In the genomic region with DNA sequence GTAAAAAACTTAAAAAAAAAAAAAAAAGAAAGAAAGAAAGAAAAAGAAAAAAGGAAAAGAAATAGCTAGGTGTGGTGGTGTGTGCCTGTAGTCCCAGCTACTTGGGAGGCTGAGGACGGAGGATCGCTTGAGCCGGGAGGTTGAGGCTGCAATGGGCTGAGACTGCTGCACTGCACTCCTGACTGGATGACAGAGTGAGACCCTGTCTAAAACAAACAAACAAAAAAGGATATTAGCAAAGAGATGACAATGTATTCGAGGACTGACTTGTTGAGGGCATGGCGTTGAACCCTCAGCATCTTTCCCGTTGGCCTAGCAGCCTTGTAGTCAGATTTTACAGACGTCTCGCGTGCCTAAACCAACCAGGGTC, we compare ENCODE assay signal across 8 cellular contexts. TPM values are rescaled to one million over a fixed set of nuclear protein-coding genes. Genes with fewer than 3 reads are reported as not detected.
DNase-seq lines count a peak whose midpoint lies in the region; ATAC-seq and TF ChIP-seq lines count a peak whose summit lies in the region.

No MANE protein-coding gene starts in this region.

- peaks cover 18 to 29% (median 21%) of the 10 kb centered on the region in 10 experiments for H3K4me1 ChIP-seq in BLaER1 treated with 17β-estradiol and CSF1 and Interleukin-3, amounts not matched to agents 10 nM and 100 nM
- H3K4me1 ChIP-seq in OCI-LY3 (ENCODE audit: low read length) (peaks cover 5% of the 10 kb centered on the region), endocrine pancreas (ENCODE audit: control insufficient read depth, insufficient read depth, low read length) (peaks cover 5% of the 10 kb centered on the region), neural progenitor cell (peaks cover 5% of the 10 kb centered on the region)

- peak overlapping the region; percentile 85 for H3K4me3 Mint-ChIP-seq in neural progenitor cell

- H3K4me3 ChIP-seq in BLaER1 treated with 17β-estradiol and CSF1 and Interleukin-3, amounts not matched to agents 10 nM and 100 nM, result peak overlapping the region; percentile 73 to 91 (median 82)
- H3K4me3 ChIP-seq in OCI-LY3 (ENCODE audit: low read length), result peak overlapping the region; percentile 79
- peak overlapping the region; percentile 84 for H3K4me3 ChIP-seq in endocrine pancreas (ENCODE audit: control insufficient read depth, insufficient read depth, low read length)
- H3K4me3 ChIP-seq in neural progenitor cell, result peak overlapping the region; percentile 65

- no peaks in the 10 kb centered on the region for H3K27me3 Mint-ChIP-seq in neural progenitor cell (ENCODE audit: insufficient read depth, low read depth)

- H3K4me1 Mint-ChIP-seq in neural progenitor cell, result peaks cover 21% of the 10 kb centered on the region

- peak overlapping the region; percentile 82 to 93 (median 88); a peak in 21 of 22 replicates for H3K9ac ChIP-seq in BLaER1 treated with 17β-estradiol and CSF1 and Interleukin-3, amounts not matched to agents 10 nM and 100 nM
- peak overlapping the region; percentile 61 for H3K9ac ChIP-seq in OCI-LY3 (ENCODE audit: low read length)
- peak overlapping the region; percentile 54 for H3K9ac ChIP-seq in endocrine pancreas (ENCODE audit: control insufficient read depth, insufficient read depth, low read length)
- H3K9ac ChIP-seq in neural progenitor cell, result no peak overlapping the region

- no peaks in the 10 kb centered on the region for H3K27me3 ChIP-seq in BLaER1 treated with 17β-estradiol and CSF1 and Interleukin-3, amounts not matched to agents 10 nM and 100 nM
- H3K27me3 ChIP-seq in OCI-LY3 (ENCODE audit: low read depth, low read length) (no peaks in the 10 kb centered on the region), endocrine pancreas (ENCODE audit: control insufficient read depth, insufficient read depth, low read length) (no peaks in the 10 kb centered on the region), neural progenitor cell (peaks cover 20% of the 10 kb centered on the region)

- H3K9me3 ChIP-seq in BLaER1 treated with 17β-estradiol and CSF1 and Interleukin-3, amounts not matched to agents 10 nM and 100 nM (replicated peaks in 1 of 11), result no peaks in the 10 kb centered on the region; a peak in 1 of 22 replicates
- H3K9me3 ChIP-seq in OCI-LY3 (ENCODE audit: insufficient read depth, low read length), result no peaks in the 10 kb centered on the region
- H3K9me3 ChIP-seq in endocrine pancreas (ENCODE audit: control insufficient read depth, low read length), result no peaks in the 10 kb centered on the region
- H3K9me3 ChIP-seq in neural progenitor cell (ENCODE audit: low read depth), result no peaks in the 10 kb centered on the region

- no peaks in the 10 kb centered on the region for H3K36me3 Mint-ChIP-seq in neural progenitor cell

- peak overlapping the region; percentile 72 to 94 (median 88) for H3K4me2 ChIP-seq in BLaER1 treated with 17β-estradiol and CSF1 and Interleukin-3, amounts not matched to agents 10 nM and 100 nM
- H3K4me2 ChIP-seq in OCI-LY3 (ENCODE audit: low read length) (peak overlapping the region; percentile 75), neural progenitor cell (peak overlapping the region; percentile 75)

- TF ChIP-seq CTCF in OCI-LY3 (IDR thresholded peaks at IDR 0.05; ENCODE audit: low read depth, low read length), result no peak
- TF ChIP-seq CTCF in neural progenitor cell (IDR thresholded peaks at IDR 0.05), result no peak

- H3K27ac ChIP-seq in BLaER1 treated with 17β-estradiol and CSF1 and Interleukin-3, amounts not matched to agents 10 nM and 100 nM, result peak overlapping the region in 10 of 11 experiments; percentile 54 to 95 (median 90); a peak in 18 of 22 replicates
- H3K27ac ChIP-seq in OCI-LY3 (ENCODE audit: low read length), result no peak overlapping the region
- no peak overlapping the region for H3K27ac ChIP-seq in neural progenitor cell

- H4K20me1 ChIP-seq in BLaER1 treated with 17β-estradiol and CSF1 and Interleukin-3, amounts not matched to agents 10 nM and 100 nM, result peaks cover 0 to 9% (median 0%) of the 10 kb centered on the region in 11 experiments; a peak in 2 of 22 replicates
- H4K20me1 ChIP-seq in OCI-LY3 (ENCODE audit: insufficient read depth, low read length) (no peaks in the 10 kb centered on the region), neural progenitor cell (ENCODE audit: low read depth) (no peaks in the 10 kb centered on the region)

- no peak for ATAC-seq in GM21786 (IDR thresholded peaks at IDR 0.05; ENCODE audit: unreplicated experiment)

- peaks cover 11% of the 10 kb centered on the region; the same call in 1 of the 2 replicates for H3K79me2 ChIP-seq in OCI-LY3 (ENCODE audit: low read length)
- H3K79me2 ChIP-seq in neural progenitor cell (ENCODE audit: low read depth), result no peaks in the 10 kb centered on the region

- no peaks in the 10 kb centered on the region for H3K9me3 Mint-ChIP-seq in neural progenitor cell

- no peaks in the 10 kb centered on the region for H3F3A ChIP-seq in neural progenitor cell (ENCODE audit: low read depth)

- H2AFZ ChIP-seq in OCI-LY3 (ENCODE audit: low read depth, low read length) (peak overlapping the region; percentile 98), neural progenitor cell (replicated peaks) (peak overlapping the region; percentile 87)

- no peak overlapping the region for H3K27ac Mint-ChIP-seq in neural progenitor cell

- peaks cover 3 to 12% (median 7%) of the 10 kb centered on the region in 11 experiments; a peak in 19 of 22 replicates for H3K36me3 ChIP-seq in BLaER1 treated with 17β-estradiol and CSF1 and Interleukin-3, amounts not matched to agents 10 nM and 100 nM
- no peaks in the 10 kb centered on the region for H3K36me3 ChIP-seq in OCI-LY3 (replicated peaks; ENCODE audit: low read depth, low read length)
- no peaks in the 10 kb centered on the region for H3K36me3 ChIP-seq in endocrine pancreas (ENCODE audit: control insufficient read depth, insufficient read depth, low read length)
- H3K36me3 ChIP-seq in neural progenitor cell, result no peaks in the 10 kb centered on the region

- DNase-seq in neural progenitor cell (ENCODE audit: low spot score) (no peak), NCI-H2029 treated with DMSO at 0.1 percent for 48 hours (lab: John Stamatoyannopoulos, UW) (no peak), NCI-H2227 treated with DMSO at 0.1 percent for 48 hours (lab: John Stamatoyannopoulos, UW) (no peak), HPDE6-E6E7 (ENCODE audit: extremely low spot score) (no peak)

RNA-seq across cellular contexts. Expression of a gene that starts 0.6 kb away (rescaled TPM):
- 18.6 and 33.1 TPM in 2 replicates for total RNA-seq in neural progenitor cell (ENCODE audit: low replicate concordance)

Comparison
In these comparisons a context has a peak if more than half of its experiments do, and no peak if none do; other contexts are left out.
1. H3K27ac ChIP-seq: peak in BLaER1 treated with 17β-estradiol and CSF1 and Interleukin-3, amounts not matched to agents 10 nM and 100 nM (10 of 11); none in OCI-LY3 (single experiment) and neural progenitor cell (single experiment).
2. Peak in every context shown above with its lines, with median percentiles within 50 percentile points of each other: H3K4me2 ChIP-seq and H3K4me3 ChIP-seq.